In genomic region chr1:54715493-54716298, GRCh38 we compare ENCODE assay signal across 8 cellular contexts. TPM values are rescaled to one million over a fixed set of nuclear protein-coding genes. Genes with fewer than 3 reads are reported as not detected.
DNase-seq lines count a peak whose midpoint lies in the region; ATAC-seq, FAIRE-seq and TF ChIP-seq lines count a peak whose summit lies in the region.

Gene TTC4 (plus strand): TSS chr1:54715861. CDS start chr1:54715909, 48 bp downstream.

- H3K36me3 ChIP-seq in kidney (ENCODE audit: control insufficient read depth in 1 of 2, insufficient read depth in 2 of 2, low read length in 2 of 2): peaks cover 4 to 5% of the 10 kb centered on the region in 2 donors

- no peaks in the 10 kb centered on the region for H3K9me3 ChIP-seq in kidney (ENCODE audit: control insufficient read depth in 1 of 2, low read length in 2 of 2)

- peaks cover 7 to 9% of the 10 kb centered on the region in 2 donors for H3K4me1 ChIP-seq in kidney (ENCODE audit: control insufficient read depth in 1 of 2, insufficient read depth in 1 of 2, low read depth in 1 of 2, low read length in 2 of 2)

- no peak for FAIRE-seq in kidney (lab: Jason Lieb, UNC)

- TF ChIP-seq CTCF in kidney (IDR thresholded peaks at IDR 0.05; ENCODE audit: borderline replicate concordance, extremely low read depth, insufficient read depth): no peak

- no peak within 1 kb of the TSS for H3K27ac ChIP-seq in kidney (ENCODE audit: low read depth in 2 of 2, low read length in 2 of 2)

- intact Hi-C loops in kidney (cut with DNase I): no loop called here

- peak; percentile 96 for DNase-seq in AG08396 (ENCODE audit: low spot score)
- peak; percentile 89 for DNase-seq in NCI-H345 (lab: John Stamatoyannopoulos, UW)
- DNase-seq in activated CD4-positive, CD25-positive, alpha-beta regulatory T cell treated with anti-CD3 and anti-CD28 coated beads, Interleukin-2, amount 50 U/mL, for 72 hours: peak; percentile 87
- DNase-seq in cerebellar cortex (ENCODE audit: low spot score): peak; percentile 80
- peak; percentile 94 for DNase-seq in kidney
- peak; percentile 75 to 84 for DNase-seq in stimulated activated CD4-positive, alpha-beta T cell treated with anti-CD3 and anti-CD28 coated beads, Interleukin-15, amount 100 ng/mL, for 1 hour (ENCODE audit: low read depth in 1 of 2, low spot score in 1 of 2)

- peak; percentile 95 for ATAC-seq in GM18909 (IDR thresholded peaks at IDR 0.05; ENCODE audit: poor library complexity, unreplicated experiment)
- ATAC-seq in HG03159 (IDR thresholded peaks at IDR 0.05; ENCODE audit: unreplicated experiment): peak; percentile 96

- peak within 1 kb of the TSS; percentile 79 for H3K9ac ChIP-seq in kidney (ENCODE audit: low read length in 2 of 2)

- H3K4me3 ChIP-seq in kidney (ENCODE audit: low read length in 2 of 2): peak within 1 kb of the TSS; percentile 83 to 85

RNA-seq across cellular contexts. Expression of gene TTC4, which starts in this region (rescaled TPM):
- 18.0 TPM for total RNA-seq in kidney
- polyA plus RNA-seq in kidney (ENCODE audit: insufficient read depth, low read depth, low replicate concordance): 21.5 TPM
